Comparison of ENCODE assay signal across 8 cellular contexts in the genomic region with DNA sequence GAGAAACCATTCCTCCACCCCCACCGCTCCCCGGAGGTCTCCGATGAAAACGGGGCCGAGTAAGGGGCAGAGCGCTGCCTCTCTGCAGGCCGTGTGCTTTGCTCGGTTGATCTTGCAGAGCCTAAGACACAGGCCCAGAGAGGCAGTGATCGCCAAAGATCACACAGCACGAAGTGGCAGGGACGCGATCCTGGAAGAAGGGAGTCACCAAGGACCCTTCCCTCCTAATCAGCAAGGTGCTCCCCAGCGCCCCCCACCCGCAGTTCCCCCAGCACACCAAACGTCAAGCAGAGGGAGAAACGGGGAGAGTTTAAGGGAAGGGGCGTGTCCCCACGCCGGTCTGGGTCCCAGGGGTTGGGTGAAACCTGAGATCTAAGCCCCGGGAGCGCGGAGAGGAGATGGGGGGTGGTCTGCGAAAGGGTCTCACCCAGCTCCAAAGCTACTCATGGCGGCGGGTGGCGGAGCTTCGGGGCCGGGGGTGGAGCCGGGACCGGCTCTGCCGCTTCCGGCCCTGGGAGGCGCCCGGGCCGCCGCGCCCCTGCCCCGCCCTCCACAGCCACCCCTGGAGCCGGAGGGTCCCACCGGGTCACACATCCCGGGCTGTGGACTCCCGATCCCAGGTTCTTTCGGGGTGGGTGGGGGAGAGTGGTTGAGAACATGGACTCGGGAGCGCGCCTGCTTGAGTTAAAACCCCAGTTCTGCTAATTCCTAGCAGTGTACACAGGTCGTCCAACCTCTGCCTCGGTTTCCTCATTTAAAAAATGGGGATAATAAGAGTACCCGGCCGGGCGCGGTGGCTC. TPM values are rescaled to one million over a fixed set of nuclear protein-coding genes. Genes with fewer than 3 reads are reported as not detected.
DNase-seq lines count a peak whose midpoint lies in the region; ATAC-seq, FAIRE-seq and TF ChIP-seq lines count a peak whose summit lies in the region.

A gene with protein sequence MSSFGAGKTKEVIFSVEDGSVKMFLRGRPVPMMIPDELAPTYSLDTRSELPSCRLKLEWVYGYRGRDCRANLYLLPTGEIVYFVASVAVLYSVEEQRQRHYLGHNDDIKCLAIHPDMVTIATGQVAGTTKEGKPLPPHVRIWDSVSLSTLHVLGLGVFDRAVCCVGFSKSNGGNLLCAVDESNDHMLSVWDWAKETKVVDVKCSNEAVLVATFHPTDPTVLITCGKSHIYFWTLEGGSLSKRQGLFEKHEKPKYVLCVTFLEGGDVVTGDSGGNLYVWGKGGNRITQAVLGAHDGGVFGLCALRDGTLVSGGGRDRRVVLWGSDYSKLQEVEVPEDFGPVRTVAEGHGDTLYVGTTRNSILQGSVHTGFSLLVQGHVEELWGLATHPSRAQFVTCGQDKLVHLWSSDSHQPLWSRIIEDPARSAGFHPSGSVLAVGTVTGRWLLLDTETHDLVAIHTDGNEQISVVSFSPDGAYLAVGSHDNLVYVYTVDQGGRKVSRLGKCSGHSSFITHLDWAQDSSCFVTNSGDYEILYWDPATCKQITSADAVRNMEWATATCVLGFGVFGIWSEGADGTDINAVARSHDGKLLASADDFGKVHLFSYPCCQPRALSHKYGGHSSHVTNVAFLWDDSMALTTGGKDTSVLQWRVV (minus strand): TSS at position 468 of the 800 bp plus-strand sequence. CDS start 21 bp downstream, at position 447.

- H3K9me3 ChIP-seq in osteoblast (ENCODE audit: low read depth, low read length) (no peaks in the 10 kb centered on the region), aorta (ENCODE audit: control insufficient read depth, low read length) (no peaks in the 10 kb centered on the region)

- H3K79me2 ChIP-seq in osteoblast (ENCODE audit: insufficient read depth, low read length) = no peaks in the 10 kb centered on the region

- intact Hi-C loops in aorta (cut with DNase I) = no loop called here

- H3K4me3 ChIP-seq in osteoblast (ENCODE audit: insufficient read depth, low read length) (peak within 1 kb of the TSS; percentile 93), aorta (ENCODE audit: low read length in 2 of 2) (peak within 1 kb of the TSS; percentile 66 to 68)

- H3K36me3 ChIP-seq in osteoblast (ENCODE audit: insufficient read depth, low read length) = no peaks in the 10 kb centered on the region
- no peaks in the 10 kb centered on the region for H3K36me3 ChIP-seq in aorta (ENCODE audit: control insufficient read depth in 1 of 2, insufficient read depth in 2 of 2, low read length in 1 of 2)

- no peak for ATAC-seq in activated CD4-positive, CD25-positive, alpha-beta regulatory T cell treated with anti-CD3 and anti-CD28 coated beads, Interleukin-2, amount 50 U/mL, for 24 hours
- peak; percentile 57 for ATAC-seq in aorta (ENCODE audit: low FRiP score)
- no peak for ATAC-seq in GM19463 (IDR thresholded peaks at IDR 0.05; ENCODE audit: unreplicated experiment)

- peak; percentile 13 for TF ChIP-seq CTCF in osteoblast (IDR thresholded peaks at IDR 0.05; ENCODE audit: extremely low read depth, low read depth, low read length)

- peak within 1 kb of the TSS; percentile 84 for H3K4me2 ChIP-seq in osteoblast (ENCODE audit: insufficient read depth, low read length)

- WGBS in aorta, 2 donors = 4 to 5% methylated on average over 49 to 52 of the region's 52 CpGs

- H2AFZ ChIP-seq in osteoblast (ENCODE audit: low read length) = peak within 1 kb of the TSS; percentile 95

- peaks cover 27% of the 10 kb centered on the region for H3K4me1 ChIP-seq in osteoblast (ENCODE audit: insufficient read depth, low read length)
- H3K4me1 ChIP-seq in aorta (ENCODE audit: control insufficient read depth in 1 of 2, insufficient read depth in 2 of 2, low read length in 2 of 2) = peaks cover 0 to 2% of the 10 kb centered on the region in 2 donors

- H4K20me1 ChIP-seq in osteoblast (ENCODE audit: insufficient read depth, low read length) = no peaks in the 10 kb centered on the region

- peak; percentile 30 to 49 (median 32) for DNase-seq in activated CD4-positive, CD25-positive, alpha-beta regulatory T cell (lab: John Stamatoyannopoulos, UW)
- DNase-seq in OCI-M1 (lab: John Stamatoyannopoulos, UW) = peak; percentile 69
- DNase-seq in activated T-helper 9 cell treated with anti-CD3 and anti-CD28 coated beads, Interleukin-2, amount 50 U/mL, for 16 hours (ENCODE audit: low read depth) = peak; percentile 46
- DNase-seq in frontal cortex (ENCODE audit: low spot score in 2 of 2) = peak in 1 of 2 donors; percentile 45
- DNase-seq in osteoblast (ENCODE audit: insufficient read length, low spot score, missing footprints) = peak; percentile 92
- DNase-seq in aorta = peak in 1 of 2 donors; percentile 86

- H3K27me3 ChIP-seq in osteoblast (ENCODE audit: insufficient read depth, low read length) (no peaks in the 10 kb centered on the region), aorta (ENCODE audit: control insufficient read depth in 1 of 2, insufficient read depth in 2 of 2, low read length in 1 of 2) (no peaks in the 10 kb centered on the region)

- FAIRE-seq in frontal cortex (lab: Jason Lieb, UNC) = no peak

- H3K27ac ChIP-seq in osteoblast (ENCODE audit: low read depth, low read length) = peak within 1 kb of the TSS; percentile 37
- H3K27ac ChIP-seq in aorta (ENCODE audit: low read depth in 1 of 2, low read length in 2 of 2) = peak within 1 kb of the TSS in 1 of 2 donors; percentile 12

RNA-seq across cellular contexts. Expression of the gene that starts here (rescaled TPM):
- total RNA-seq in frontal cortex (13.0 TPM), osteoblast (10.1 and 11.8 TPM in 2 replicates), aorta (10 to 100 TPM; 42.4 to 52.9 TPM)
- polyA plus RNA-seq in aorta = 10 to 100 TPM; 21.7 to 48.1 TPM
